In the genomic region with DNA sequence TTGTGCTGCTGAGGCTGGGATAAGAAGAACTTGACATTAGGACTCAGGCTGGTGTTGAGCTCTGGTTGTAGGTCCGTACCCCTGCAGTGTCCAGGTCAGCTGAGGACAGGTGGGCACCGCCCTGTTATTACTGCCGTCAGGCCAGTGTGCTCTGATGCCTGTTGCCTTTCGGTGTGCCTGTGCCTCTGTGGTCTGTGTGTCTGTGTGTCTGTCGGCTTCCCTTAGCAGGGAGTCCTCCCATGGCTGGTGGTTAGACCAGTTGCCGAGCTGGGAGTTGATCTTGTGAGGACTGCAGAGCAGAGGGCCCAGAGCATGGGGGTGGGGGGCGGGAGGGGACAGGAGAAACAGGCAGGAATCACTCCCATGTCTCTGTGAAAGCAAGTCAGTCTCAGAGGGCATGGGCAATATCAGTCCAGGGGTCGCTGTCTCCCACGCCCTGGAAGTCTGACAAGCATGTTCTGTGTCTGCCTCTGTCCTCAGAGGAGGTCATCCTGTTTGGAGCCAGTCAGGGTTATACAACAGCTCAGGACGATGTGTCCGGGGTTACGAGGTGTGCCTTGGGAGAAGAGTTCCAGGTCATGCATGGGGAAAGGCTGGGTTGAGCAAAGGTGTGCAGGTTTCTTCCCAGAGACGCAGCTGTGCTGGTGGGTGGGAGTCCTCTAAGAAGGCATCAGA, we compare ENCODE assay signal across 1 cellular context.
TF ChIP-seq lines count a peak whose summit lies in the region.

No MANE protein-coding gene starts in this region.

TF ChIP-seq in IMR-90, 13 proteins besides CTCF, POLR2A, EP300 and RAD21:
- TF ChIP-seq MXI1 (IDR thresholded peaks at IDR 0.05; ENCODE audit: borderline replicate concordance, low read depth, low read length) (no peak), MAFK (IDR thresholded peaks at IDR 0.05; ENCODE audit: low read depth, low read length) (no peak), RFX5 (IDR thresholded peaks at IDR 0.05; ENCODE audit: low read depth, low read length) (no peak), USF2 (IDR thresholded peaks at IDR 0.05; ENCODE audit: low read depth, low read length) (no peak), NFE2L2 (IDR thresholded peaks at IDR 0.05; ENCODE audit: low read depth, low read length) (no peak), CEBPB (IDR thresholded peaks at IDR 0.05; ENCODE audit: low read depth, low read length) (no peak)
